In genomic region chr18:55587341-55588000, GRCh38 we compare ENCODE assay signal across 8 cellular contexts. TPM values are rescaled to one million over a fixed set of nuclear protein-coding genes. Genes with fewer than 3 reads are reported as not detected.
DNase-seq lines count a peak whose midpoint lies in the region; ATAC-seq and TF ChIP-seq lines count a peak whose summit lies in the region.

No MANE protein-coding gene starts in this region.

- CTCF ChIA-PET in activated naive CD4-positive, alpha-beta T cell treated with anti-CD3 and anti-CD28 coated beads, Interleukin-2, amount 10 ng/mL, durations not matched to agents 7 days and 5 days (lab: Charles Lee) = interaction anchor here (0.6 kb wide), 1 partner anchor 171 kb away, joined by 3 read pairs; no protein-coding TSS in a partner anchor
- CTCF ChIA-PET in mammary epithelial cell (lab: Charles Lee; ENCODE audit: low non-redundant PET) = no interaction called here

- H4K20me1 ChIP-seq in mammary epithelial cell (ENCODE audit: insufficient read depth, low read length) = no peaks in the 10 kb centered on the region

- dilution Hi-C loops in mammary epithelial cell (cut with HindIII; ENCODE audit: low sequenced_read_pairs) = no loop called here

- H3K79me2 ChIP-seq in mammary epithelial cell (ENCODE audit: insufficient read depth, low read length) = peaks cover 3% of the 10 kb centered on the region

- no peaks in the 10 kb centered on the region for H3K27me3 ChIP-seq in mammary epithelial cell (ENCODE audit: insufficient read depth, low read length)

- H3K4me1 Mint-ChIP-seq in activated naive CD4-positive, alpha-beta T cell treated with anti-CD3 and anti-CD28 coated beads, Interleukin-2, amount 10 ng/mL, durations not matched to agents 7 days and 5 days = peaks cover 32% of the 10 kb centered on the region
- H3K4me1 Mint-ChIP-seq in stimulated activated memory B cell treated with anti-CD40 and anti-IgM and Interleukin-4, amounts not matched to agents 10 μg/mL and 1 μg/mL and 100 μg/mL, for 72 hours = peaks cover 22% of the 10 kb centered on the region

- peaks cover 44% of the 10 kb centered on the region for H3K27me3 Mint-ChIP-seq in activated naive CD4-positive, alpha-beta T cell treated with anti-CD3 and anti-CD28 coated beads, Interleukin-2, amount 10 ng/mL, durations not matched to agents 7 days and 5 days
- peaks cover 6% of the 10 kb centered on the region for H3K27me3 Mint-ChIP-seq in stimulated activated memory B cell treated with anti-CD40 and anti-IgM and Interleukin-4, amounts not matched to agents 10 μg/mL and 1 μg/mL and 100 μg/mL, for 72 hours

- H3K9me3 ChIP-seq in mammary epithelial cell (replicated peaks; ENCODE audit: insufficient read depth, low read length) = no peaks in the 10 kb centered on the region

- peak overlapping the region; percentile 56 to 82 (median 56) for H3K4me3 ChIP-seq in mammary epithelial cell (replicated peaks in 1 of 3; ENCODE audit: insufficient read depth in 1 of 3, low read depth in 2 of 3, low read length in 3 of 3)

- no peaks in the 10 kb centered on the region for H3K36me3 ChIP-seq in mammary epithelial cell (ENCODE audit: insufficient read depth, low read length)

- H3K36me3 Mint-ChIP-seq in activated naive CD4-positive, alpha-beta T cell treated with anti-CD3 and anti-CD28 coated beads, Interleukin-2, amount 10 ng/mL, durations not matched to agents 7 days and 5 days = peaks cover 8% of the 10 kb centered on the region
- peaks cover 6 to 11% of the 10 kb centered on the region in 2 donors for H3K36me3 Mint-ChIP-seq in activated naive CD4-positive, alpha-beta T cell treated with anti-CD3 and anti-CD28 coated beads, Interleukin-2, amount 50 U/mL, for 72 hours
- H3K36me3 Mint-ChIP-seq in stimulated activated memory B cell treated with anti-CD40 and anti-IgM and Interleukin-4, amounts not matched to agents 10 μg/mL and 1 μg/mL and 100 μg/mL, for 72 hours = no peaks in the 10 kb centered on the region

- peak overlapping the region; percentile 30 for H3K27ac ChIP-seq in mammary epithelial cell (ENCODE audit: insufficient read depth, low read depth, low read length)

- H3K4me2 ChIP-seq in mammary epithelial cell (ENCODE audit: insufficient read depth, low read depth, low read length) = peak overlapping the region; percentile 25

- no peak for DNase-seq in activated naive CD4-positive, alpha-beta T cell treated with anti-CD3 and anti-CD28 coated beads, Interleukin-2, amount 10 ng/mL, durations not matched to agents 7 days and 5 days
- DNase-seq in activated naive CD4-positive, alpha-beta T cell treated with anti-CD3 and anti-CD28 coated beads, Interleukin-2, amount 50 U/mL, for 72 hours (ENCODE audit: low spot score in 2 of 2) = no peak
- peak; percentile 67 for DNase-seq in NCI-H82 (lab: John Stamatoyannopoulos, UW)
- DNase-seq in mammary epithelial cell = peak; percentile 12
- peak; percentile 42 for DNase-seq in iris pigment epithelial cell (ENCODE audit: low read depth)
- DNase-seq in kidney tubule cell (ENCODE audit: low spot score) = no peak
- no peak for DNase-seq in NCI-H2196 (lab: John Stamatoyannopoulos, UW; ENCODE audit: unreplicated experiment)

- BruUV-seq in mammary epithelial cell (replicated peaks; lab: Mats Ljungman, UMichigan) = no TSS peak

- H3K9me3 Mint-ChIP-seq in activated naive CD4-positive, alpha-beta T cell treated with anti-CD3 and anti-CD28 coated beads, Interleukin-2, amount 10 ng/mL, durations not matched to agents 7 days and 5 days = no peaks in the 10 kb centered on the region
- H3K9me3 Mint-ChIP-seq in activated naive CD4-positive, alpha-beta T cell treated with anti-CD3 and anti-CD28 coated beads, Interleukin-2, amount 50 U/mL, for 72 hours = peaks cover 0 to 4% of the 10 kb centered on the region in 2 donors
- H3K9me3 Mint-ChIP-seq in stimulated activated memory B cell treated with anti-CD40 and anti-IgM and Interleukin-4, amounts not matched to agents 10 μg/mL and 1 μg/mL and 100 μg/mL, for 72 hours = no peaks in the 10 kb centered on the region

- peaks cover 10% of the 10 kb centered on the region for H3K4me1 ChIP-seq in mammary epithelial cell (ENCODE audit: insufficient read depth, low read length)

- ATAC-seq in activated naive CD4-positive, alpha-beta T cell treated with anti-CD3 and anti-CD28 coated beads, Interleukin-2, amount 50 U/mL, for 72 hours = no peak
- no peak for ATAC-seq in stimulated activated memory B cell treated with anti-CD40 and anti-IgM and Interleukin-4, amounts not matched to agents 10 μg/mL and 1 μg/mL and 100 μg/mL, for 72 hours

- intact Hi-C loops in mammary epithelial cell (cut with micrococcal nuclease) = loop anchor here (5.0 to 10.0 kb wide), 2 partner anchors 175 to 353 kb away; no protein-coding TSS in a partner anchor

- no peak overlapping the region for H3K9ac ChIP-seq in mammary epithelial cell (ENCODE audit: insufficient read depth, low read length)

- peak overlapping the region; percentile 80 for H3K4me3 Mint-ChIP-seq in activated naive CD4-positive, alpha-beta T cell treated with anti-CD3 and anti-CD28 coated beads, Interleukin-2, amount 10 ng/mL, durations not matched to agents 7 days and 5 days
- H3K4me3 Mint-ChIP-seq in stimulated activated memory B cell treated with anti-CD40 and anti-IgM and Interleukin-4, amounts not matched to agents 10 μg/mL and 1 μg/mL and 100 μg/mL, for 72 hours = peak overlapping the region; percentile 89

- in situ Hi-C loops in mammary epithelial cell (cut with MboI; ENCODE audit: low sequenced_read_pairs in 2 of 2) = no loop called here

- H2AFZ ChIP-seq in mammary epithelial cell (ENCODE audit: low read depth, low read length) = peak overlapping the region; percentile 76

- H3K27ac Mint-ChIP-seq in activated naive CD4-positive, alpha-beta T cell treated with anti-CD3 and anti-CD28 coated beads, Interleukin-2, amount 10 ng/mL, durations not matched to agents 7 days and 5 days = peak overlapping the region; percentile 67
- H3K27ac Mint-ChIP-seq in activated naive CD4-positive, alpha-beta T cell treated with anti-CD3 and anti-CD28 coated beads, Interleukin-2, amount 50 U/mL, for 72 hours = peak overlapping the region in 1 of 2 donors; percentile 50
- H3K27ac Mint-ChIP-seq in stimulated activated memory B cell treated with anti-CD40 and anti-IgM and Interleukin-4, amounts not matched to agents 10 μg/mL and 1 μg/mL and 100 μg/mL, for 72 hours = peak overlapping the region; percentile 67

- TF ChIP-seq CTCF in mammary epithelial cell (conservative IDR thresholded peaks at IDR 0.05 in 1 of 2, IDR thresholded peaks at IDR 0.05 in 1 of 2; ENCODE audit: extremely low read depth in 1 of 2, insufficient read depth in 1 of 2, low read depth in 1 of 2, low read length in 2 of 2) = no peak

- WGBS in mammary epithelial cell (ENCODE audit: low coverage, missing lambda C conversion rate) = 0% methylated on average over 5 of the region's 44 CpGs

RNA-seq across cellular contexts. Expression of gene TCF4, which starts 0.5 kb away (rescaled TPM):
- total RNA-seq in activated naive CD4-positive, alpha-beta T cell treated with anti-CD3 and anti-CD28 coated beads, Interleukin-2, amount 50 U/mL, for 72 hours = 1 to 10 TPM in 1 of 2 donors, under 1 TPM in 1; 0.46 to 1.6 TPM
- total RNA-seq in mammary epithelial cell = 10 to 100 TPM; 18.0 to 46.7 TPM
- 13.8 TPM for polyA plus RNA-seq in mammary epithelial cell
- 19.1 TPM for polyA minus RNA-seq in mammary epithelial cell

Comparison
In these comparisons a context has a peak if more than half of its experiments do, and no peak if none do; other contexts are left out.
1. DNase-seq: peak in NCI-H82 (single experiment), mammary epithelial cell (single experiment) and iris pigment epithelial cell (single experiment); none in activated naive CD4-positive, alpha-beta T cell treated with anti-CD3 and anti-CD28 coated beads, Interleukin-2, amount 10 ng/mL, durations not matched to agents 7 days and 5 days (single experiment), activated naive CD4-positive, alpha-beta T cell treated with anti-CD3 and anti-CD28 coated beads, Interleukin-2, amount 50 U/mL, for 72 hours (0 of 2), kidney tubule cell (single experiment) and NCI-H2196 (single experiment).
2. RNA of gene TCF4, which starts 0.5 kb away (total RNA-seq): 18.0 to 46.7 TPM in mammary epithelial cell; 0.46 to 1.6 TPM in activated naive CD4-positive, alpha-beta T cell treated with anti-CD3 and anti-CD28 coated beads, Interleukin-2, amount 50 U/mL, for 72 hours; every median in the first group is over 4 times any median in the second.